ENCODE assay signal across 10 cellular contexts in the genomic region with DNA sequence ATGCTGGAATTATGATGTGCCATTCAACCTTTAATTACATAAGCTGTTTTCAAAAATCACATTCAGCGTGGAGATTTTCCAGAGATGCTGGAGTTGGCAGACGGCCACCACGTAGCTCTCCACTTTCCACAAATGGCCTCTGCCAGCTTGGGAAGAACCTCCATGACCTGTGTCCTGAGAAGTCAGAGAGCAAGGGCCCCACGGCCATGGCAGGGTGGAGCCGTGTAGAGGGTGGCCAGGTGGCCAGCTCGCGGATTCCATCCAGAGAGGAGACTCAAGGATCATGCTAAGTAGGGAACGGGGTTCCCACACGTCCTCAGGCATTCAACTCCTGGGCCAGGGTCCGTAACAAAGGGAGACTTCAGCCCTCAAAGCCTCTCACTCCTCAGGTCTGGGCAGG. TPM values are rescaled to one million over a fixed set of nuclear protein-coding genes. Genes with fewer than 3 reads are reported as not detected.
DNase-seq lines count a peak whose midpoint lies in the region; ATAC-seq and TF ChIP-seq lines count a peak whose summit lies in the region.
"Had no signal": no experiment of that assay in that cellular context is flagged by ENCODE, and none has a peak within 500 bp of the region (broad histone marks: within the 10 kb centered on the region; RNA-seq: fewer than 3 reads in every experiment).

No MANE protein-coding gene starts in this region.

- H3K27ac ChIP-seq in upper lobe of left lung = peak overlapping the region; percentile 94 to 97 (median 95)

- no peaks in the 10 kb centered on the region for H3K27me3 Mint-ChIP-seq in activated naive CD4-positive, alpha-beta T cell treated with anti-CD3 and anti-CD28 coated beads, Interleukin-2, amount 50 U/mL, for 24 hours
- no peaks in the 10 kb centered on the region for H3K27me3 Mint-ChIP-seq in activated naive CD4-positive, alpha-beta T cell treated with anti-CD3 and anti-CD28 coated beads for 36 hours (ENCODE audit: low read depth)
- no peaks in the 10 kb centered on the region for H3K27me3 Mint-ChIP-seq in activated naive CD8-positive, alpha-beta T cell

- WGBS in upper lobe of left lung, 2 donors = 69 to 77% methylated on average over 10 of the region's 10 CpGs

- TF ChIP-seq EP300 in upper lobe of left lung (IDR thresholded peaks at IDR 0.05) = no peak

- CTCF ChIA-PET in activated naive CD4-positive, alpha-beta T cell treated with anti-CD3 and anti-CD28 coated beads for 36 hours (lab: Charles Lee) = interaction anchor here (0.6 to 4.9 kb wide), 4 partner anchors 9 to 115 kb away, joined by 4 to 23 read pairs (median 13); no protein-coding TSS in a partner anchor

- H3K36me3 Mint-ChIP-seq in activated naive CD4-positive, alpha-beta T cell treated with anti-CD3 and anti-CD28 coated beads, Interleukin-2, amount 50 U/mL, for 24 hours = peaks cover 1% of the 10 kb centered on the region
- peaks cover 4% of the 10 kb centered on the region for H3K36me3 Mint-ChIP-seq in activated naive CD4-positive, alpha-beta T cell treated with anti-CD3 and anti-CD28 coated beads for 36 hours (ENCODE audit: low read depth)
- peaks cover 2% of the 10 kb centered on the region for H3K36me3 Mint-ChIP-seq in activated naive CD8-positive, alpha-beta T cell

- H3K4me1 ChIP-seq in mucosa of descending colon (ENCODE audit: low read depth) = peaks cover 23% of the 10 kb centered on the region
- peaks cover 20 to 48% (median 26%) of the 10 kb centered on the region in 4 donors for H3K4me1 ChIP-seq in upper lobe of left lung

- H3K4me1 Mint-ChIP-seq in activated naive CD4-positive, alpha-beta T cell treated with anti-CD3 and anti-CD28 coated beads, Interleukin-2, amount 50 U/mL, for 24 hours = peaks cover 11% of the 10 kb centered on the region
- H3K4me1 Mint-ChIP-seq in activated naive CD4-positive, alpha-beta T cell treated with anti-CD3 and anti-CD28 coated beads for 36 hours (ENCODE audit: low read depth) = peaks cover 11% of the 10 kb centered on the region
- H3K4me1 Mint-ChIP-seq in activated naive CD8-positive, alpha-beta T cell (ENCODE audit: low read depth) = peaks cover 9% of the 10 kb centered on the region

- ATAC-seq in mucosa of descending colon (no peak), upper lobe of left lung (ENCODE audit: low FRiP score in 2 of 2) (no peak), HG03135 (IDR thresholded peaks at IDR 0.05; ENCODE audit: unreplicated experiment) (no peak), GM18502 (IDR thresholded peaks at IDR 0.05; ENCODE audit: poor library complexity, unreplicated experiment) (no peak)

- no peak for DNase-seq in activated naive CD4-positive, alpha-beta T cell treated with anti-CD3 and anti-CD28 coated beads for 36 hours
- DNase-seq in mucosa of descending colon (peak in 2 of 3 donors; percentile 43 to 60), upper lobe of left lung (no peak), NCI-H2107 treated with DMSO at 0.1 percent for 48 hours (lab: John Stamatoyannopoulos, UW; ENCODE audit: unreplicated experiment) (no peak)
- DNase-seq: midbrain, NCI-H2171 had no signal

- H3K9me3 ChIP-seq in mucosa of descending colon = no peaks in the 10 kb centered on the region
- H3K9me3 ChIP-seq in upper lobe of left lung = no peaks in the 10 kb centered on the region

- intact Hi-C loops in activated naive CD4-positive, alpha-beta T cell treated with anti-CD3 and anti-CD28 coated beads for 36 hours (cut with micrococcal nuclease) = loop anchor here (2.0 kb wide), 1 partner anchor 67 kb away; a partner anchor contains a TSS
- intact Hi-C loops in mucosa of descending colon (cut with DNase I, micrococcal nuclease) = loop anchor here in 1 of 2 donors (10.0 kb wide), 1 partner anchor 223 kb away; no protein-coding TSS in a partner anchor

- no peaks in the 10 kb centered on the region for H3K27me3 ChIP-seq in upper lobe of left lung

- H3K27ac Mint-ChIP-seq in activated naive CD4-positive, alpha-beta T cell treated with anti-CD3 and anti-CD28 coated beads, Interleukin-2, amount 50 U/mL, for 24 hours = peak overlapping the region; percentile 46
- H3K27ac Mint-ChIP-seq in activated naive CD4-positive, alpha-beta T cell treated with anti-CD3 and anti-CD28 coated beads for 36 hours = no peak overlapping the region
- H3K27ac Mint-ChIP-seq in activated naive CD8-positive, alpha-beta T cell = no peak overlapping the region

- H3K4me3 ChIP-seq in mucosa of descending colon (no peak overlapping the region), upper lobe of left lung (peak overlapping the region in 1 of 4 donors; percentile 96)

- peak overlapping the region; percentile 93 for H3K4me3 Mint-ChIP-seq in activated naive CD4-positive, alpha-beta T cell treated with anti-CD3 and anti-CD28 coated beads, Interleukin-2, amount 50 U/mL, for 24 hours
- no peak overlapping the region for H3K4me3 Mint-ChIP-seq in activated naive CD4-positive, alpha-beta T cell treated with anti-CD3 and anti-CD28 coated beads for 36 hours
- H3K4me3 Mint-ChIP-seq in activated naive CD8-positive, alpha-beta T cell = peak overlapping the region; percentile 98

- no peaks in the 10 kb centered on the region for H3K36me3 ChIP-seq in mucosa of descending colon (ENCODE audit: low read depth)
- peaks cover 0 to 31% (median 13%) of the 10 kb centered on the region in 4 donors for H3K36me3 ChIP-seq in upper lobe of left lung

- TF ChIP-seq CTCF in mucosa of descending colon (IDR thresholded peaks at IDR 0.05) = no peak
- no peak for TF ChIP-seq CTCF in upper lobe of left lung (IDR thresholded peaks at IDR 0.05)

- TF ChIP-seq POLR2A in upper lobe of left lung (IDR thresholded peaks at IDR 0.05) = no peak

- no peaks in the 10 kb centered on the region for H3K9me3 Mint-ChIP-seq in activated naive CD4-positive, alpha-beta T cell treated with anti-CD3 and anti-CD28 coated beads, Interleukin-2, amount 50 U/mL, for 24 hours
- no peaks in the 10 kb centered on the region for H3K9me3 Mint-ChIP-seq in activated naive CD4-positive, alpha-beta T cell treated with anti-CD3 and anti-CD28 coated beads for 36 hours
- H3K9me3 Mint-ChIP-seq in activated naive CD8-positive, alpha-beta T cell (ENCODE audit: low read depth) = no peaks in the 10 kb centered on the region

RNA-seq across cellular contexts. Expression of a gene that starts 1.3 kb away (rescaled TPM):
- total RNA-seq in activated naive CD4-positive, alpha-beta T cell treated with anti-CD3 and anti-CD28 coated beads for 36 hours = 10 to 100 TPM; 19.7 to 23.1 TPM
- 100 to 1,000 TPM in 2 of 3 donors, 10 to 100 TPM in 1; 55.7 to 156 (median 127) TPM for total RNA-seq in mucosa of descending colon
- total RNA-seq in upper lobe of left lung = 10 to 100 TPM; 49.2 to 95.0 (median 59.7) TPM

RNA-seq across cellular contexts. Expression of a gene that starts 10.9 kb away (rescaled TPM):
- total RNA-seq in activated naive CD4-positive, alpha-beta T cell treated with anti-CD3 and anti-CD28 coated beads for 36 hours = 10 to 100 TPM; 48.1 to 49.7 TPM
- total RNA-seq in mucosa of descending colon (10 to 100 TPM; 49.9 to 89.0 (median 88.0) TPM), upper lobe of left lung (10 to 100 TPM; 38.5 to 84.1 (median 59.9) TPM)

RNA-seq across cellular contexts. Expression of a gene that starts 23.4 kb away (rescaled TPM):
- 10 to 100 TPM; 31.5 to 34.5 TPM for total RNA-seq in activated naive CD4-positive, alpha-beta T cell treated with anti-CD3 and anti-CD28 coated beads for 36 hours
- total RNA-seq in mucosa of descending colon = 10 to 100 TPM; 45.2 to 83.4 (median 62.6) TPM
- 10 to 100 TPM; 27.5 to 53.3 (median 36.5) TPM for total RNA-seq in upper lobe of left lung

RNA-seq across cellular contexts. Expression of a gene that starts 23.7 kb away (rescaled TPM):
- total RNA-seq in activated naive CD4-positive, alpha-beta T cell treated with anti-CD3 and anti-CD28 coated beads for 36 hours = 10 to 100 TPM; 73.8 to 75.1 TPM
- total RNA-seq in mucosa of descending colon = 10 to 100 TPM; 38.9 to 53.2 (median 39.6) TPM
- 10 to 100 TPM; 29.5 to 57.0 (median 45.1) TPM for total RNA-seq in upper lobe of left lung

RNA-seq across cellular contexts. Expression of a gene that starts 58.6 kb away (rescaled TPM):
- 10 to 100 TPM; 21.8 to 22.6 TPM for total RNA-seq in activated naive CD4-positive, alpha-beta T cell treated with anti-CD3 and anti-CD28 coated beads for 36 hours
- 10 to 100 TPM; 32.9 to 35.5 (median 35.1) TPM for total RNA-seq in mucosa of descending colon
- total RNA-seq in upper lobe of left lung = 10 to 100 TPM; 43.2 to 71.2 (median 59.0) TPM

Comparison
In these comparisons a context has a peak if more than half of its experiments do, and no peak if none do; other contexts are left out.
1. DNase-seq: peak in mucosa of descending colon (2 of 3); none in activated naive CD4-positive, alpha-beta T cell treated with anti-CD3 and anti-CD28 coated beads for 36 hours (single experiment), upper lobe of left lung (0 of 2) and NCI-H2107 treated with DMSO at 0.1 percent for 48 hours (single experiment).